Comparison of ENCODE assay signal across 10 cellular contexts in the genomic region with DNA sequence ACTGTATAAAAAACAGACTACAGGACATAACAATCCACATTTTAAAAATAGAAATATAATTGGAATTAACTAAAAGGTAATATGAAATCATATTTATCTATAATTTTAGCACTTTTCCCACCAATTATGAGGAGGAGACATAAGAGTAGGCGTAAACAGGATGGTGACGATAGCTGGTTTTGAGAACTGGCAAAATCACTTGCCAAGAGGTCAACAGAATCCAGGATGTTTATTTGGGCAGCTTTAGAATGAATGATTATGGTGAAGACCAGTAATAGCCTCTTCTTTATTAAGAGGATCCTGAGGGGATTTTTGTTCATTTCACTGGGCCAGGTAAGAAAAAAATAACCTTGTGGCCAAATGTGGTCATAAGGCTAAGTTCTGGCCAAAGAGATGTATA.
"Had no signal": no experiment of that assay in that cellular context is flagged by ENCODE, and none has a peak within 500 bp of the region (broad histone marks: within the 10 kb centered on the region; RNA-seq: fewer than 3 reads in every experiment).

No MANE protein-coding gene starts in this region.

- H3K27ac ChIP-seq: GM23248, HL-60 had no signal

- ATAC-seq: HCT116, HepG2 had no signal

- FAIRE-seq: HepG2 had no signal

- H2AFZ ChIP-seq: GM23248 had no signal

- H3K36me3 ChIP-seq: HAP-1 had no signal

- H3K9me3 ChIP-seq: HAP-1 had no signal

- DNase-seq: GM23248, GOT3, H7, HFFc6, KBM-7 had no signal

- H3K27me3 Mint-ChIP-seq: IgD-negative memory B cell had no signal

- H3K27ac Mint-ChIP-seq: HFFc6, IgD-negative memory B cell had no signal

- H3K4me3 ChIP-seq: GM23248, HAP-1 had no signal

- H3K4me3 Mint-ChIP-seq: HFFc6, IgD-negative memory B cell had no signal

- H3K9ac ChIP-seq: GM23248 had no signal

- H3K9me3 Mint-ChIP-seq: IgD-negative memory B cell had no signal
